In genomic region chr3:136741063-136741462, GRCh38 we compare ENCODE assay signal across 15 cellular contexts.
"Had no signal": no experiment of that assay in that cellular context is flagged by ENCODE, and none has a peak within 500 bp of the region (broad histone marks: within the 10 kb centered on the region; RNA-seq: fewer than 3 reads in every experiment).

No MANE protein-coding gene starts in this region.

- H3K9me3 Mint-ChIP-seq: type B pancreatic cell had no signal

- H3K27ac ChIP-seq: heart left ventricle, sigmoid colon, suprapubic skin, thyroid gland had no signal

- H3K4me3 ChIP-seq: heart left ventricle, sigmoid colon, suprapubic skin, thyroid gland had no signal

- H3K27ac Mint-ChIP-seq: type B pancreatic cell had no signal

- H3K27me3 Mint-ChIP-seq: naive B cell, type B pancreatic cell had no signal

- H3K36me3 ChIP-seq: sigmoid colon, thyroid gland had no signal

- H3K27me3 ChIP-seq: heart left ventricle, sigmoid colon, suprapubic skin, thyroid gland had no signal

- DNase-seq: dermis blood vessel endothelial cell; erythroblast; heart left ventricle; hippocampal formation; left colon; mesendoderm; naive B cell; sigmoid colon; small intestine; stimulated activated CD4-positive, alpha-beta T cell treated with anti-CD3 and anti-CD28 coated beads, Interleukin-12 subunit alpha, Interleukin-12 subunit beta, amount 100 ng/mL, for 4 hours; stimulated activated naive CD4-positive, alpha-beta T cell treated with Interleukin-2 at 50 U/mL for 16 hours; thyroid gland had no signal

- H3K4me3 Mint-ChIP-seq: naive B cell, nephron, type B pancreatic cell had no signal

- H3K9me3 ChIP-seq: sigmoid colon, suprapubic skin, thyroid gland had no signal

- ATAC-seq: heart left ventricle, left colon had no signal
